In genomic region chr1:198125995-198126758, GRCh38 we compare ENCODE assay signal across 17 cellular contexts. TPM values are rescaled to one million over a fixed set of nuclear protein-coding genes. Genes with fewer than 3 reads are reported as not detected.
DNase-seq lines count a peak whose midpoint lies in the region; ATAC-seq, FAIRE-seq and TF ChIP-seq lines count a peak whose summit lies in the region.
"Had no signal": no experiment of that assay in that cellular context is flagged by ENCODE, and none has a peak within 500 bp of the region (broad histone marks: within the 10 kb centered on the region; RNA-seq: fewer than 3 reads in every experiment).

No MANE protein-coding gene starts in this region.

- in situ Hi-C loops in K562 (cut with MboI): no loop called here

- TF ChIP-seq POLR2A in K562 (conservative IDR thresholded peaks at IDR 0.05): no peak

- no peaks in the 10 kb centered on the region for H4K20me1 ChIP-seq in K562 (replicated peaks; ENCODE audit: control insufficient read depth, insufficient read depth, low read length)

- DNase-seq in A172 (ENCODE audit: low spot score): peak; percentile 84
- peak; percentile 11 for DNase-seq in HuH-7.5 (ENCODE audit: low spot score)
- DNase-seq in K562 (ENCODE audit: extremely low read depth in 1 of 4, low spot score in 3 of 4): no peak
- DNase-seq in left kidney (ENCODE audit: low read depth, low spot score): peak; percentile 31
- DNase-seq in effector memory CD4-positive, alpha-beta T cell: no peak
- DNase-seq in NCI-H2227 (lab: John Stamatoyannopoulos, UW; ENCODE audit: unreplicated experiment): no peak
- no peak for DNase-seq in posterior cingulate gyrus
- DNase-seq: activated CD4-positive, alpha-beta T cell treated with anti-CD3 and anti-CD28 coated beads for 4 hours; activated naive CD4-positive, alpha-beta T cell treated with anti-CD3 and anti-CD28 coated beads for 36 hours; effector CD4-positive, alpha-beta T cell; GDM1; NCI-H146; RPMI8226; stimulated activated CD4-positive, alpha-beta T cell treated with anti-CD3 and anti-CD28 coated beads, Interleukin-4, amount 100 ng/mL, for 4 hours had no signal

- CTCF ChIA-PET in K562 (lab: Yijun Ruan, JAX; ENCODE audit: low intra/inter-chr PET ratio): no interaction called here

- H3K9me1 ChIP-seq in K562 (ENCODE audit: control insufficient read depth, insufficient read depth, low read length): no peaks in the 10 kb centered on the region

- no TSS peak for BruUV-seq in K562 (replicated peaks; lab: Mats Ljungman, UMichigan)

- TF ChIP-seq RAD21 in K562 (CRISPR knock-in tag; conservative IDR thresholded peaks at IDR 0.05 in 1 of 2, IDR thresholded peaks at IDR 0.05 in 1 of 2): no peak

- TF ChIP-seq CTCF in K562 (IDR thresholded peaks at IDR 0.05 in 2 of 3, conservative IDR thresholded peaks at IDR 0.05 in 1 of 3; ENCODE audit: insufficient read depth in 2 of 3, low read depth in 1 of 3, low read length in 3 of 3): no peak

- POLR2A ChIA-PET in K562 (lab: Yijun Ruan, JAX): no interaction called here

- H3K4me1 ChIP-seq in K562 (replicated peaks in 1 of 2; ENCODE audit: control insufficient read depth in 2 of 2, insufficient read depth in 2 of 2, low read length in 2 of 2): peaks cover 2 to 19% of the 10 kb centered on the region in 2 experiments; a peak in 3 of 5 replicates
- no peaks in the 10 kb centered on the region for H3K4me1 ChIP-seq in effector memory CD4-positive, alpha-beta T cell (ENCODE audit: control insufficient read depth, insufficient read depth, low read length, poor library complexity, severe bottlenecking)

- intact Hi-C loops in K562 (cut with micrococcal nuclease): no loop called here
- intact Hi-C loops in posterior cingulate gyrus (cut with DNase I): no loop called here

- H3K9me3 ChIP-seq in K562 (replicated peaks; ENCODE audit: control insufficient read depth, insufficient read depth, low read depth, low read length): no peaks in the 10 kb centered on the region
- no peaks in the 10 kb centered on the region for H3K9me3 ChIP-seq in effector memory CD4-positive, alpha-beta T cell (ENCODE audit: control insufficient read depth, low read length)
- H3K9me3 ChIP-seq: neutrophil had no signal

- no peak overlapping the region for H3K4me2 ChIP-seq in K562 (ENCODE audit: insufficient read depth, low read length)

- no peak overlapping the region for H3K4me3 ChIP-seq in K562
- no peak overlapping the region for H3K4me3 ChIP-seq in effector memory CD4-positive, alpha-beta T cell (ENCODE audit: insufficient read depth, low read depth, low read length, poor library complexity, severe bottlenecking)

- H2AFZ ChIP-seq in K562 (ENCODE audit: low read depth, low read length): no peak overlapping the region

- H3K36me3 ChIP-seq in K562 (ENCODE audit: control insufficient read depth, insufficient read depth, low read length): no peaks in the 10 kb centered on the region
- H3K36me3 ChIP-seq in effector memory CD4-positive, alpha-beta T cell (ENCODE audit: control insufficient read depth, insufficient read depth, low read length): no peaks in the 10 kb centered on the region
- H3K36me3 ChIP-seq: neutrophil had no signal

- H3K9ac ChIP-seq in K562 (ENCODE audit: insufficient read depth in 1 of 2, low read depth in 2 of 2, low read length in 2 of 2): no peak overlapping the region

- no peaks in the 10 kb centered on the region for H3K79me2 ChIP-seq in K562 (ENCODE audit: control insufficient read depth, insufficient read depth, low read length)

- peak; percentile 54 for FAIRE-seq in K562 (lab: Jason Lieb, UNC)

- ATAC-seq in K562: no peak
- no peak for ATAC-seq in GM18909 (IDR thresholded peaks at IDR 0.05; ENCODE audit: poor library complexity, unreplicated experiment)
- ATAC-seq: HCT116 had no signal

- no peak for TF ChIP-seq EP300 in K562 (IDR thresholded peaks at IDR 0.05; ENCODE audit: low read length)

- no peak overlapping the region for H3K27ac ChIP-seq in K562 (ENCODE audit: extremely low read depth, low read depth, low read length)
- no peak overlapping the region for H3K27ac ChIP-seq in effector memory CD4-positive, alpha-beta T cell (ENCODE audit: insufficient read depth, low read length, poor library complexity, severe bottlenecking)
- H3K27ac ChIP-seq: neutrophil had no signal

- WGBS in K562 (ENCODE audit: insufficient coverage, low coverage, missing lambda C conversion rate): 8% methylated on average over 2 of the region's 2 CpGs

- no peaks in the 10 kb centered on the region for H3K27me3 ChIP-seq in K562 (ENCODE audit: control insufficient read depth in 2 of 2, insufficient read depth in 2 of 2, low read length in 2 of 2)
- no peaks in the 10 kb centered on the region for H3K27me3 ChIP-seq in effector memory CD4-positive, alpha-beta T cell (replicated peaks; ENCODE audit: control insufficient read depth, insufficient read depth, low read length, poor library complexity, severe bottlenecking)
- H3K27me3 ChIP-seq: neutrophil had no signal

TF ChIP-seq in K562, 482 proteins besides CTCF, POLR2A, EP300 and RAD21 (continues in another document):
- TF ChIP-seq THRAP3 (IDR thresholded peaks at IDR 0.05; ENCODE audit: borderline replicate concordance) (no peak), ZNF384 (IDR thresholded peaks at IDR 0.05; ENCODE audit: low read depth, low read length) (no peak), HMBOX1 (IDR thresholded peaks at IDR 0.05) (no peak), ZNF644 (tag; IDR thresholded peaks at IDR 0.05; ENCODE audit: low read depth) (no peak), SMARCA4 (IDR thresholded peaks at IDR 0.05) (no peak), TEAD1 (CRISPR knock-in tag; IDR thresholded peaks at IDR 0.05) (no peak), ZBTB2 (IDR thresholded peaks at IDR 0.05) (no peak), ZBTB49 (CRISPR knock-in tag; IDR thresholded peaks at IDR 0.05; ENCODE audit: borderline replicate concordance) (no peak), DMBX1 (CRISPR knock-in tag; IDR thresholded peaks at IDR 0.05; ENCODE audit: borderline replicate concordance) (no peak), CREM (IDR thresholded peaks at IDR 0.05; ENCODE audit: low read depth) (no peak), BHLHE40 (IDR thresholded peaks at IDR 0.05; ENCODE audit: low read length) (no peak), POLR3G (IDR thresholded peaks at IDR 0.05; ENCODE audit: extremely low read depth, insufficient read length, insufficient replicate concordance) (no peak), ZFPM2 (CRISPR knock-in tag; IDR thresholded peaks at IDR 0.05) (no peak)

RNA-seq across cellular contexts. Expression of gene NEK7, which starts 30.6 kb away (rescaled TPM):
- total RNA-seq in A172 (2014; rRNA removed; shearing (Covaris generic)): 658 and 699 TPM in 2 replicates
- total RNA-seq in K562 (2011; cell fraction: chromatin; rRNA removed; ENCODE audit: low replicate concordance): 10.7 and 36.6 TPM in 2 replicates
- total RNA-seq in K562 (2011; cell fraction: nucleolus; rRNA removed): 5.7 and 6.2 TPM in 2 replicates
- 10.0 and 16.6 TPM in 2 replicates for total RNA-seq in K562 (2011; cell fraction: nucleoplasm; rRNA removed)
- total RNA-seq in K562 (2014; rRNA removed) (25.5 and 30.9 TPM in 2 replicates), K562 (2014; rRNA removed; fragmentation: Illumina TruSeq; extraction: Trizol) (33.5 and 36.4 TPM in 2 replicates), K562 (2015; rRNA removed; fragmentation: Illumina TruSeq; extraction: Trizol) (23.7 and 27.7 TPM in 2 replicates), K562 (2021) (30.3 and 33.2 TPM in 2 replicates)
- polyA plus RNA-seq in K562 (2011; rRNA removed) (37.1 and 37.3 TPM in 2 replicates), K562 (2014; fragmentation: Illumina TruSeq; extraction: Trizol) (22.0 and 23.5 TPM in 2 replicates), K562 (2014; fragmentation: Nextera tagmentation; extraction: Ambion mirVana) (1 to 10 TPM; 8.5 to 10.0 TPM), K562 (2014; rRNA removed) (16.0 and 20.4 TPM in 2 replicates)
- 9.9 and 20.0 TPM in 2 replicates for polyA plus RNA-seq in K562 (2011; cell fraction: cytosol; rRNA removed)
- polyA plus RNA-seq in K562 (2011; cell fraction: nucleus; rRNA removed): 20.6 and 37.5 TPM in 2 replicates
- 16.0 and 19.7 TPM in 2 replicates for polyA plus RNA-seq in K562 (2012)
- 64.1 and 75.5 TPM in 2 replicates for polyA minus RNA-seq in K562 (2011; rRNA and poly(A)+ RNA removed)
- 21.6 and 23.2 TPM in 2 replicates for polyA minus RNA-seq in K562 (2011; cell fraction: cytosol; rRNA and poly(A)+ RNA removed)
- 21.5 and 38.9 TPM in 2 replicates for polyA minus RNA-seq in K562 (2011; cell fraction: nucleus; rRNA and poly(A)+ RNA removed)

Comparison
In these comparisons a context has a peak if more than half of its experiments do, and no peak if none do; other contexts are left out.
1. DNase-seq: peak in A172 (single experiment), HuH-7.5 (single experiment) and left kidney (single experiment); none in K562 (0 of 4), effector memory CD4-positive, alpha-beta T cell (0 of 3), NCI-H2227 (single experiment) and posterior cingulate gyrus (0 of 10).
2. RNA of gene NEK7, which starts 30.6 kb away (total RNA-seq): 658 to 699 TPM in A172; 5.7 to 36.6 TPM in K562; every median in the first group is over 10 times any median in the second.